Comparison of ENCODE assay signal across 10 cellular contexts in genomic region chr2:212052412-212053159, GRCh38.
A peak's percentile ranks its signal among the peaks of the same experiment; 100 is the strongest.
DNase-seq lines count a peak whose midpoint lies in the region; ATAC-seq and TF ChIP-seq lines count a peak whose summit lies in the region.
"Had no signal": no experiment of that assay in that cellular context is flagged by ENCODE, and none has a peak within 500 bp of the region (broad histone marks: within the 10 kb centered on the region; RNA-seq: fewer than 3 reads in every experiment).

No MANE protein-coding gene starts in this region.

- H3K27ac ChIP-seq in upper lobe of left lung = no peak overlapping the region
- H3K27ac ChIP-seq: cardiac muscle cell, right lobe of liver had no signal

- no peak for TF ChIP-seq EP300 in upper lobe of left lung (IDR thresholded peaks at IDR 0.05)

- H3K36me3 ChIP-seq in upper lobe of left lung = no peaks in the 10 kb centered on the region
- H3K36me3 ChIP-seq: cardiac muscle cell, right lobe of liver had no signal

- ATAC-seq in GM21786 (IDR thresholded peaks at IDR 0.05; ENCODE audit: unreplicated experiment) (peak; percentile 58), upper lobe of left lung (ENCODE audit: low FRiP score in 2 of 2) (no peak), GM21515 (IDR thresholded peaks at IDR 0.05; ENCODE audit: unreplicated experiment) (no peak)
- ATAC-seq: right lobe of liver had no signal

- H3K4me1 ChIP-seq in upper lobe of left lung = no peaks in the 10 kb centered on the region
- H3K4me1 ChIP-seq: right lobe of liver had no signal

- TF ChIP-seq CTCF in epithelial cell of esophagus (IDR thresholded peaks at IDR 0.05; ENCODE audit: insufficient read depth, low read depth, low read length, missing control alignments) (no peak), upper lobe of left lung (IDR thresholded peaks at IDR 0.05) (no peak)

- no peak overlapping the region for H3K4me3 ChIP-seq in epithelial cell of esophagus (ENCODE audit: low read length)
- H3K4me3 ChIP-seq in upper lobe of left lung = no peak overlapping the region
- H3K4me3 ChIP-seq: cardiac muscle cell, right lobe of liver had no signal

- no peak for TF ChIP-seq POLR2A in upper lobe of left lung (IDR thresholded peaks at IDR 0.05)

- 57 to 58% methylated on average over 4 of the region's 4 CpGs for WGBS in upper lobe of left lung, 2 donors

- H3K9me3 ChIP-seq in upper lobe of left lung = peaks cover 0 to 15% (median 6%) of the 10 kb centered on the region in 4 donors
- H3K9me3 ChIP-seq: right lobe of liver had no signal

- H3K27me3 ChIP-seq in upper lobe of left lung = no peaks in the 10 kb centered on the region
- H3K27me3 ChIP-seq: cardiac muscle cell, right lobe of liver had no signal

- DNase-seq in EH (ENCODE audit: low read depth) (peak; percentile 70), M059J (ENCODE audit: low read depth) (peak; percentile 93), epithelial cell of esophagus (ENCODE audit: low read depth) (peak; percentile 32), DMS153 (lab: John Stamatoyannopoulos, UW) (no peak), upper lobe of left lung (no peak)
- DNase-seq in activated effector memory CD4-positive, alpha-beta T cell treated with anti-CD3 and anti-CD28 coated beads, Interleukin-2, amount 50 U/mL, for 16 hours = no peak
- DNase-seq: right lobe of liver had no signal

Comparison
In these comparisons a context has a peak if more than half of its experiments do, and no peak if none do; other contexts are left out.
1. DNase-seq: peak in EH (single experiment), M059J (single experiment) and epithelial cell of esophagus (single experiment); none in DMS153 (single experiment), upper lobe of left lung (0 of 2) and activated effector memory CD4-positive, alpha-beta T cell treated with anti-CD3 and anti-CD28 coated beads, Interleukin-2, amount 50 U/mL, for 16 hours (single experiment).